ENCODE assay signal across 2 cellular contexts in the genomic region with DNA sequence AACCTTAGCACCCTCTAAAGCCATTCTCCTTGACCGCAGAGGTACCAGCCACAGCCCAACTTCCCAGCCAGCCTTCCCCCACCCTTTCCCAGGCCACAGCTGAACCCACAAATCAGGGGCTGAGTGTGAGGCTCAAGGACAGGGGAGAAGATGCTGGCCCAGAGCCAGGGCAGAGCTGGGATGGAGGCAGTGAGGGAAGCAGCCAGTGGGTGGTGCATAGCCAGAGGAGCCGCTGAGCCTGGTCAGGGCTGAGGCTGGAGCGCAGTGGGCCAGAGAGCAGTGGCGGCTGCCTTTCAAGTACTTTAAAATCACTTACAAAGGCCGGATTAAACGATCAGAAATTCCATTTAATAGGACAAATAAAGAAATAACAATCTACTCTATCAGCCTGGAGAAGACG.
TF ChIP-seq lines count a peak whose summit lies in the region.

No MANE protein-coding gene starts in this region.

TF ChIP-seq in GM23338, 12 proteins besides CTCF, POLR2A, EP300 and RAD21:
- TF ChIP-seq EZH2 (IDR thresholded peaks at IDR 0.05; ENCODE audit: low read depth, unreplicated experiment) (no peak), ZNF331 (CRISPR knock-in tag; IDR thresholded peaks at IDR 0.05; ENCODE audit: low read depth) (no peak), EZH2phosphoT487 (IDR thresholded peaks at IDR 0.05; ENCODE audit: unreplicated experiment) (no peak), NANOG (IDR thresholded peaks at IDR 0.05; ENCODE audit: borderline replicate concordance) (no peak), JUNB (IDR thresholded peaks at IDR 0.05; ENCODE audit: unreplicated experiment) (no peak), POLR2AphosphoS5 (IDR thresholded peaks at IDR 0.05; ENCODE audit: low read depth) (no peak), ZNF114 (CRISPR knock-in tag; IDR thresholded peaks at IDR 0.05) (no peak)
- TF ChIP-seq, protein P1, sequence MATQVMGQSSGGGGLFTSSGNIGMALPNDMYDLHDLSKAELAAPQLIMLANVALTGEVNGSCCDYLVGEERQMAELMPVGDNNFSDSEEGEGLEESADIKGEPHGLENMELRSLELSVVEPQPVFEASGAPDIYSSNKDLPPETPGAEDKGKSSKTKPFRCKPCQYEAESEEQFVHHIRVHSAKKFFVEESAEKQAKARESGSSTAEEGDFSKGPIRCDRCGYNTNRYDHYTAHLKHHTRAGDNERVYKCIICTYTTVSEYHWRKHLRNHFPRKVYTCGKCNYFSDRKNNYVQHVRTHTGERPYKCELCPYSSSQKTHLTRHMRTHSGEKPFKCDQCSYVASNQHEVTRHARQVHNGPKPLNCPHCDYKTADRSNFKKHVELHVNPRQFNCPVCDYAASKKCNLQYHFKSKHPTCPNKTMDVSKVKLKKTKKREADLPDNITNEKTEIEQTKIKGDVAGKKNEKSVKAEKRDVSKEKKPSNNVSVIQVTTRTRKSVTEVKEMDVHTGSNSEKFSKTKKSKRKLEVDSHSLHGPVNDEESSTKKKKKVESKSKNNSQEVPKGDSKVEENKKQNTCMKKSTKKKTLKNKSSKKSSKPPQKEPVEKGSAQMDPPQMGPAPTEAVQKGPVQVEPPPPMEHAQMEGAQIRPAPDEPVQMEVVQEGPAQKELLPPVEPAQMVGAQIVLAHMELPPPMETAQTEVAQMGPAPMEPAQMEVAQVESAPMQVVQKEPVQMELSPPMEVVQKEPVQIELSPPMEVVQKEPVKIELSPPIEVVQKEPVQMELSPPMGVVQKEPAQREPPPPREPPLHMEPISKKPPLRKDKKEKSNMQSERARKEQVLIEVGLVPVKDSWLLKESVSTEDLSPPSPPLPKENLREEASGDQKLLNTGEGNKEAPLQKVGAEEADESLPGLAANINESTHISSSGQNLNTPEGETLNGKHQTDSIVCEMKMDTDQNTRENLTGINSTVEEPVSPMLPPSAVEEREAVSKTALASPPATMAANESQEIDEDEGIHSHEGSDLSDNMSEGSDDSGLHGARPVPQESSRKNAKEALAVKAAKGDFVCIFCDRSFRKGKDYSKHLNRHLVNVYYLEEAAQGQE (IDR thresholded peaks at IDR 0.05; ENCODE audit: unreplicated experiment) = no peak
- TF ChIP-seq, protein P2, sequence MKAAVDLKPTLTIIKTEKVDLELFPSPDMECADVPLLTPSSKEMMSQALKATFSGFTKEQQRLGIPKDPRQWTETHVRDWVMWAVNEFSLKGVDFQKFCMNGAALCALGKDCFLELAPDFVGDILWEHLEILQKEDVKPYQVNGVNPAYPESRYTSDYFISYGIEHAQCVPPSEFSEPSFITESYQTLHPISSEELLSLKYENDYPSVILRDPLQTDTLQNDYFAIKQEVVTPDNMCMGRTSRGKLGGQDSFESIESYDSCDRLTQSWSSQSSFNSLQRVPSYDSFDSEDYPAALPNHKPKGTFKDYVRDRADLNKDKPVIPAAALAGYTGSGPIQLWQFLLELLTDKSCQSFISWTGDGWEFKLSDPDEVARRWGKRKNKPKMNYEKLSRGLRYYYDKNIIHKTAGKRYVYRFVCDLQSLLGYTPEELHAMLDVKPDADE (IDR thresholded peaks at IDR 0.05) = no peak

TF ChIP-seq in H1, 55 proteins besides CTCF, POLR2A, EP300 and RAD21:
- TF ChIP-seq CBX5 (IDR thresholded peaks at IDR 0.05; ENCODE audit: low read depth, low read length) = no peak
- no peak for TF ChIP-seq KDM5A (IDR thresholded peaks at IDR 0.05; ENCODE audit: low read length)
- TF ChIP-seq, protein P3, sequence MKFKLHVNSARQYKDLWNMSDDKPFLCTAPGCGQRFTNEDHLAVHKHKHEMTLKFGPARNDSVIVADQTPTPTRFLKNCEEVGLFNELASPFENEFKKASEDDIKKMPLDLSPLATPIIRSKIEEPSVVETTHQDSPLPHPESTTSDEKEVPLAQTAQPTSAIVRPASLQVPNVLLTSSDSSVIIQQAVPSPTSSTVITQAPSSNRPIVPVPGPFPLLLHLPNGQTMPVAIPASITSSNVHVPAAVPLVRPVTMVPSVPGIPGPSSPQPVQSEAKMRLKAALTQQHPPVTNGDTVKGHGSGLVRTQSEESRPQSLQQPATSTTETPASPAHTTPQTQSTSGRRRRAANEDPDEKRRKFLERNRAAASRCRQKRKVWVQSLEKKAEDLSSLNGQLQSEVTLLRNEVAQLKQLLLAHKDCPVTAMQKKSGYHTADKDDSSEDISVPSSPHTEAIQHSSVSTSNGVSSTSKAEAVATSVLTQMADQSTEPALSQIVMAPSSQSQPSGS (IDR thresholded peaks at IDR 0.05; ENCODE audit: low read length) = no peak
- no peak for TF ChIP-seq TBP (IDR thresholded peaks at IDR 0.05; ENCODE audit: low read depth, low read length)
- TF ChIP-seq PHF8 (conservative IDR thresholded peaks at IDR 0.05; ENCODE audit: low read depth, low read length) = no peak
- no peak for TF ChIP-seq CTBP2 (IDR thresholded peaks at IDR 0.05; ENCODE audit: borderline replicate concordance, insufficient read depth, insufficient read length, low read length)
- TF ChIP-seq, protein P4, sequence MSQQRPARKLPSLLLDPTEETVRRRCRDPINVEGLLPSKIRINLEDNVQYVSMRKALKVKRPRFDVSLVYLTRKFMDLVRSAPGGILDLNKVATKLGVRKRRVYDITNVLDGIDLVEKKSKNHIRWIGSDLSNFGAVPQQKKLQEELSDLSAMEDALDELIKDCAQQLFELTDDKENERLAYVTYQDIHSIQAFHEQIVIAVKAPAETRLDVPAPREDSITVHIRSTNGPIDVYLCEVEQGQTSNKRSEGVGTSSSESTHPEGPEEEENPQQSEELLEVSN (IDR thresholded peaks at IDR 0.05) = no peak
- no peak for TF ChIP-seq TAF1 (IDR thresholded peaks at IDR 0.05; ENCODE audit: low read depth, low read length)
- TF ChIP-seq, protein P5, sequence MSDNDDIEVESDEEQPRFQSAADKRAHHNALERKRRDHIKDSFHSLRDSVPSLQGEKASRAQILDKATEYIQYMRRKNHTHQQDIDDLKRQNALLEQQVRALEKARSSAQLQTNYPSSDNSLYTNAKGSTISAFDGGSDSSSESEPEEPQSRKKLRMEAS (IDR thresholded peaks at IDR 0.05) = no peak
- no peak for TF ChIP-seq ZNF274 (IDR thresholded peaks at IDR 0.05; ENCODE audit: borderline replicate concordance, extremely low read depth, low read length)
- TF ChIP-seq KDM4A (IDR thresholded peaks at IDR 0.05; ENCODE audit: low read depth, low read length, severe bottlenecking) = no peak
- no peak for TF ChIP-seq TAF7 (optimal IDR thresholded peaks at IDR 0.05; ENCODE audit: borderline replicate concordance, low read depth, low read length)
- TF ChIP-seq RXRA (IDR thresholded peaks at IDR 0.05; ENCODE audit: insufficient read depth, low read depth, low read length) = no peak
- no peak for TF ChIP-seq TCF12 (IDR thresholded peaks at IDR 0.05; ENCODE audit: low read depth, low read length)
- TF ChIP-seq, protein P6, sequence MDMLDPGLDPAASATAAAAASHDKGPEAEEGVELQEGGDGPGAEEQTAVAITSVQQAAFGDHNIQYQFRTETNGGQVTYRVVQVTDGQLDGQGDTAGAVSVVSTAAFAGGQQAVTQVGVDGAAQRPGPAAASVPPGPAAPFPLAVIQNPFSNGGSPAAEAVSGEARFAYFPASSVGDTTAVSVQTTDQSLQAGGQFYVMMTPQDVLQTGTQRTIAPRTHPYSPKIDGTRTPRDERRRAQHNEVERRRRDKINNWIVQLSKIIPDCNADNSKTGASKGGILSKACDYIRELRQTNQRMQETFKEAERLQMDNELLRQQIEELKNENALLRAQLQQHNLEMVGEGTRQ (IDR thresholded peaks at IDR 0.05; ENCODE audit: low read length) = no peak
- TF ChIP-seq, protein P7, sequence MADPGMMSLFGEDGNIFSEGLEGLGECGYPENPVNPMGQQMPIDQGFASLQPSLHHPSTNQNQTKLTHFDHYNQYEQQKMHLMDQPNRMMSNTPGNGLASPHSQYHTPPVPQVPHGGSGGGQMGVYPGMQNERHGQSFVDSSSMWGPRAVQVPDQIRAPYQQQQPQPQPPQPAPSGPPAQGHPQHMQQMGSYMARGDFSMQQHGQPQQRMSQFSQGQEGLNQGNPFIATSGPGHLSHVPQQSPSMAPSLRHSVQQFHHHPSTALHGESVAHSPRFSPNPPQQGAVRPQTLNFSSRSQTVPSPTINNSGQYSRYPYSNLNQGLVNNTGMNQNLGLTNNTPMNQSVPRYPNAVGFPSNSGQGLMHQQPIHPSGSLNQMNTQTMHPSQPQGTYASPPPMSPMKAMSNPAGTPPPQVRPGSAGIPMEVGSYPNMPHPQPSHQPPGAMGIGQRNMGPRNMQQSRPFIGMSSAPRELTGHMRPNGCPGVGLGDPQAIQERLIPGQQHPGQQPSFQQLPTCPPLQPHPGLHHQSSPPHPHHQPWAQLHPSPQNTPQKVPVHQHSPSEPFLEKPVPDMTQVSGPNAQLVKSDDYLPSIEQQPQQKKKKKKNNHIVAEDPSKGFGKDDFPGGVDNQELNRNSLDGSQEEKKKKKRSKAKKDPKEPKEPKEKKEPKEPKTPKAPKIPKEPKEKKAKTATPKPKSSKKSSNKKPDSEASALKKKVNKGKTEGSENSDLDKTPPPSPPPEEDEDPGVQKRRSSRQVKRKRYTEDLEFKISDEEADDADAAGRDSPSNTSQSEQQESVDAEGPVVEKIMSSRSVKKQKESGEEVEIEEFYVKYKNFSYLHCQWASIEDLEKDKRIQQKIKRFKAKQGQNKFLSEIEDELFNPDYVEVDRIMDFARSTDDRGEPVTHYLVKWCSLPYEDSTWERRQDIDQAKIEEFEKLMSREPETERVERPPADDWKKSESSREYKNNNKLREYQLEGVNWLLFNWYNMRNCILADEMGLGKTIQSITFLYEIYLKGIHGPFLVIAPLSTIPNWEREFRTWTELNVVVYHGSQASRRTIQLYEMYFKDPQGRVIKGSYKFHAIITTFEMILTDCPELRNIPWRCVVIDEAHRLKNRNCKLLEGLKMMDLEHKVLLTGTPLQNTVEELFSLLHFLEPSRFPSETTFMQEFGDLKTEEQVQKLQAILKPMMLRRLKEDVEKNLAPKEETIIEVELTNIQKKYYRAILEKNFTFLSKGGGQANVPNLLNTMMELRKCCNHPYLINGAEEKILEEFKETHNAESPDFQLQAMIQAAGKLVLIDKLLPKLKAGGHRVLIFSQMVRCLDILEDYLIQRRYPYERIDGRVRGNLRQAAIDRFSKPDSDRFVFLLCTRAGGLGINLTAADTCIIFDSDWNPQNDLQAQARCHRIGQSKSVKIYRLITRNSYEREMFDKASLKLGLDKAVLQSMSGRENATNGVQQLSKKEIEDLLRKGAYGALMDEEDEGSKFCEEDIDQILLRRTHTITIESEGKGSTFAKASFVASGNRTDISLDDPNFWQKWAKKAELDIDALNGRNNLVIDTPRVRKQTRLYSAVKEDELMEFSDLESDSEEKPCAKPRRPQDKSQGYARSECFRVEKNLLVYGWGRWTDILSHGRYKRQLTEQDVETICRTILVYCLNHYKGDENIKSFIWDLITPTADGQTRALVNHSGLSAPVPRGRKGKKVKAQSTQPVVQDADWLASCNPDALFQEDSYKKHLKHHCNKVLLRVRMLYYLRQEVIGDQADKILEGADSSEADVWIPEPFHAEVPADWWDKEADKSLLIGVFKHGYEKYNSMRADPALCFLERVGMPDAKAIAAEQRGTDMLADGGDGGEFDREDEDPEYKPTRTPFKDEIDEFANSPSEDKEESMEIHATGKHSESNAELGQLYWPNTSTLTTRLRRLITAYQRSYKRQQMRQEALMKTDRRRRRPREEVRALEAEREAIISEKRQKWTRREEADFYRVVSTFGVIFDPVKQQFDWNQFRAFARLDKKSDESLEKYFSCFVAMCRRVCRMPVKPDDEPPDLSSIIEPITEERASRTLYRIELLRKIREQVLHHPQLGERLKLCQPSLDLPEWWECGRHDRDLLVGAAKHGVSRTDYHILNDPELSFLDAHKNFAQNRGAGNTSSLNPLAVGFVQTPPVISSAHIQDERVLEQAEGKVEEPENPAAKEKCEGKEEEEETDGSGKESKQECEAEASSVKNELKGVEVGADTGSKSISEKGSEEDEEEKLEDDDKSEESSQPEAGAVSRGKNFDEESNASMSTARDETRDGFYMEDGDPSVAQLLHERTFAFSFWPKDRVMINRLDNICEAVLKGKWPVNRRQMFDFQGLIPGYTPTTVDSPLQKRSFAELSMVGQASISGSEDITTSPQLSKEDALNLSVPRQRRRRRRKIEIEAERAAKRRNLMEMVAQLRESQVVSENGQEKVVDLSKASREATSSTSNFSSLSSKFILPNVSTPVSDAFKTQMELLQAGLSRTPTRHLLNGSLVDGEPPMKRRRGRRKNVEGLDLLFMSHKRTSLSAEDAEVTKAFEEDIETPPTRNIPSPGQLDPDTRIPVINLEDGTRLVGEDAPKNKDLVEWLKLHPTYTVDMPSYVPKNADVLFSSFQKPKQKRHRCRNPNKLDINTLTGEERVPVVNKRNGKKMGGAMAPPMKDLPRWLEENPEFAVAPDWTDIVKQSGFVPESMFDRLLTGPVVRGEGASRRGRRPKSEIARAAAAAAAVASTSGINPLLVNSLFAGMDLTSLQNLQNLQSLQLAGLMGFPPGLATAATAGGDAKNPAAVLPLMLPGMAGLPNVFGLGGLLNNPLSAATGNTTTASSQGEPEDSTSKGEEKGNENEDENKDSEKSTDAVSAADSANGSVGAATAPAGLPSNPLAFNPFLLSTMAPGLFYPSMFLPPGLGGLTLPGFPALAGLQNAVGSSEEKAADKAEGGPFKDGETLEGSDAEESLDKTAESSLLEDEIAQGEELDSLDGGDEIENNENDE (IDR thresholded peaks at IDR 0.05; ENCODE audit: insufficient replicate concordance, low read length) = no peak
- TF ChIP-seq BCL11A (IDR thresholded peaks at IDR 0.05; ENCODE audit: low read depth in 2 of 2, low read length in 2 of 2) = no peak
- TF ChIP-seq BACH1 (IDR thresholded peaks at IDR 0.05; ENCODE audit: low read length) = no peak
